In genomic region chr6:89035252-89036106, GRCh38 we compare ENCODE assay signal across 8 cellular contexts. TPM values are rescaled to one million over a fixed set of nuclear protein-coding genes. Genes with fewer than 3 reads are reported as not detected.
DNase-seq lines count a peak whose midpoint lies in the region; ATAC-seq, FAIRE-seq and TF ChIP-seq lines count a peak whose summit lies in the region.

No MANE protein-coding gene starts in this region.

- FAIRE-seq in GM12891 (lab: Jason Lieb, UNC) = no peak

- no peak for ATAC-seq in HG02798 (IDR thresholded peaks at IDR 0.05; ENCODE audit: poor library complexity, unreplicated experiment)

- H3K27ac ChIP-seq in RWPE1 (peak overlapping the region; percentile 98), WERI-Rb-1 (no peak overlapping the region)

- no peaks in the 10 kb centered on the region for H3K36me3 ChIP-seq in WERI-Rb-1

- H3K4me3 ChIP-seq in foreskin fibroblast (ENCODE audit: low read depth in 1 of 2, low read length in 2 of 2) (peak overlapping the region; percentile 5 to 16), WERI-Rb-1 (ENCODE audit: low read depth, low read length) (no peak overlapping the region)

- DNase-seq in GM04503 (ENCODE audit: low read depth) (peak; percentile 95), RWPE1 (ENCODE audit: low spot score) (peak; percentile 93), foreskin fibroblast (peak; percentile 89 to 95), pons (ENCODE audit: low spot score) (peak; percentile 29), GM12891 (ENCODE audit: insufficient read length, low spot score) (no peak), WERI-Rb-1 (no peak)
- no peak for DNase-seq in stimulated activated naive CD4-positive, alpha-beta T cell (lab: John Stamatoyannopoulos, UW)

- POLR2A ChIA-PET in RWPE1 (lab: Yijun Ruan, JAX; ENCODE audit: low non-redundant PET) = interaction anchor here (1.2 to 1.5 kb wide), 2 partner anchors 44 to 45 kb away, joined by 7 read pairs; partner anchors contain the start of gene PNRC1

- TF ChIP-seq POLR2A in GM12891 (IDR thresholded peaks at IDR 0.05; ENCODE audit: low read depth, low read length) = no peak

- H3K9me3 ChIP-seq in WERI-Rb-1 (ENCODE audit: severe bottlenecking) = peaks cover 6% of the 10 kb centered on the region

- CTCF ChIA-PET in RWPE1 (lab: Yijun Ruan, JAX) = interaction anchor here (0.8 kb wide), 1 partner anchor 53 kb away, joined by 3 read pairs; no protein-coding TSS in a partner anchor

- H3K27me3 ChIP-seq in WERI-Rb-1 (ENCODE audit: insufficient read depth, low read depth, severe bottlenecking) = no peaks in the 10 kb centered on the region

- TF ChIP-seq CTCF in RWPE1 (conservative IDR thresholded peaks at IDR 0.05; ENCODE audit: low read depth) (no peak), foreskin fibroblast (IDR thresholded peaks at IDR 0.05; ENCODE audit: low read depth, low read length) (no peak), WERI-Rb-1 (IDR thresholded peaks at IDR 0.05; ENCODE audit: low read depth, low read length) (no peak)

TF ChIP-seq in GM12891, 5 proteins besides CTCF, POLR2A, EP300 and RAD21:
- TF ChIP-seq TAF1 (IDR thresholded peaks at IDR 0.05; ENCODE audit: low read depth, low read length) (no peak), POU2F2 (IDR thresholded peaks at IDR 0.05; ENCODE audit: low read depth, low read length) (no peak), PAX5 (IDR thresholded peaks at IDR 0.05; ENCODE audit: insufficient read depth, low read length, severe bottlenecking) (no peak), POLR2AphosphoS5 (IDR thresholded peaks at IDR 0.05; ENCODE audit: low read depth, low read length) (no peak), SPI1 (IDR thresholded peaks at IDR 0.05; ENCODE audit: low read depth, low read length) (no peak)

RNA-seq across cellular contexts. Expression of gene PNRC1, which starts 45.1 kb away (rescaled TPM):
- 42.8 TPM for polyA plus RNA-seq in GM12891 (2012; ENCODE audit: low read depth, missing spikeins)

Comparison
In these comparisons a context has a peak if more than half of its experiments do, and no peak if none do; other contexts are left out.
1. DNase-seq: peak in GM04503 (single experiment), RWPE1 (single experiment), foreskin fibroblast (2 of 2) and pons (single experiment); none in stimulated activated naive CD4-positive, alpha-beta T cell (0 of 6), GM12891 (single experiment) and WERI-Rb-1 (single experiment).